In genomic region chr16:3295783-3296182, GRCh38 we compare ENCODE assay signal across 24 cellular contexts. TPM values are rescaled to one million over a fixed set of nuclear protein-coding genes. Genes with fewer than 3 reads are reported as not detected.
"Had no signal": no experiment of that assay in that cellular context is flagged by ENCODE, and none has a peak within 500 bp of the region (broad histone marks: within the 10 kb centered on the region; RNA-seq: fewer than 3 reads in every experiment).

No MANE protein-coding gene starts in this region.

- H3K4me3 Mint-ChIP-seq: nephron progenitor cell; stimulated activated naive B cell treated with anti-CD40 and anti-IgM and Interleukin-4, amounts not matched to agents 10 μg/mL and 1 μg/mL and 100 μg/mL, for 72 hours; stimulated activated naive CD8-positive, alpha-beta T cell treated with anti-CD3 and anti-CD28 coated beads, Interleukin-15, amount 100 ng/mL, for 72 hours; type B pancreatic cell had no signal

- H3K27me3 ChIP-seq: foreskin keratinocyte, spleen, thyroid gland had no signal

- H3K27me3 Mint-ChIP-seq: naive B cell; stimulated activated naive B cell treated with anti-CD40 and anti-IgM and Interleukin-4, amounts not matched to agents 10 μg/mL and 1 μg/mL and 100 μg/mL, for 72 hours; stimulated activated naive CD8-positive, alpha-beta T cell treated with anti-CD3 and anti-CD28 coated beads, Interleukin-15, amount 100 ng/mL, for 72 hours; type B pancreatic cell had no signal

- ATAC-seq: foreskin keratinocyte; sciatic nerve; stimulated activated naive B cell treated with anti-CD40 and anti-IgM and Interleukin-4, amounts not matched to agents 10 μg/mL and 1 μg/mL and 100 μg/mL, for 72 hours had no signal

- DNase-seq: dermis blood vessel endothelial cell; erythroblast; foreskin keratinocyte; kidney; left cardiac atrium; left ventricle myocardium inferior; mesendoderm; naive B cell; nephron progenitor cell; spleen; stimulated activated CD4-positive, alpha-beta T cell treated with anti-CD3 and anti-CD28 coated beads, Interleukin-15, amount 100 ng/mL, for 24 hours; stimulated activated CD4-positive, alpha-beta T cell treated with anti-CD3 and anti-CD28 coated beads, Interleukin-1b, Interleukin-23, amount 100 ng/mL, for 48 hours; stimulated activated CD4-positive, alpha-beta T cell treated with anti-CD3 and anti-CD28 coated beads, Interleukin-4, amount 100 ng/mL, for 24 hours; stimulated activated naive B cell treated with anti-CD40 and anti-IgM and Interleukin-4, amounts not matched to agents 10 μg/mL and 1 μg/mL and 100 μg/mL, for 72 hours; stimulated activated naive CD8-positive, alpha-beta T cell treated with anti-CD3 and anti-CD28 coated beads, Interleukin-15, amount 100 ng/mL, for 72 hours; thyroid gland had no signal

- H3K36me3 ChIP-seq: neutrophil had no signal

- H3K9me3 ChIP-seq: thyroid gland had no signal

- H3K4me1 Mint-ChIP-seq: nephron progenitor cell had no signal

- H3K4me3 ChIP-seq: lung, spleen, thyroid gland had no signal

- H3K27ac ChIP-seq: foreskin keratinocyte, left ventricle myocardium inferior, neutrophil, spleen, thyroid gland had no signal

- H3K27ac Mint-ChIP-seq: nephron progenitor cell; stimulated activated naive B cell treated with anti-CD40 and anti-IgM and Interleukin-4, amounts not matched to agents 10 μg/mL and 1 μg/mL and 100 μg/mL, for 72 hours; stimulated activated naive CD8-positive, alpha-beta T cell treated with anti-CD3 and anti-CD28 coated beads, Interleukin-15, amount 100 ng/mL, for 72 hours; type B pancreatic cell had no signal

- H3K4me1 ChIP-seq: foreskin keratinocyte, spleen, thyroid gland had no signal

RNA-seq across cellular contexts. Expression of gene MEFV, which starts 39.4 kb away (rescaled TPM):
- total RNA-seq: endothelial cell of umbilical vein, foreskin keratinocyte, pulmonary artery endothelial cell had no signal
- polyA plus RNA-seq: endothelial cell of umbilical vein, foreskin keratinocyte had no signal

RNA-seq across cellular contexts. Expression of gene OR2C1, which starts 59.9 kb away (rescaled TPM):
- total RNA-seq: dermis blood vessel endothelial cell, endothelial cell of umbilical vein, kidney, osteoblast, skeletal muscle tissue had no signal
- polyA plus RNA-seq: endothelial cell of umbilical vein, foreskin keratinocyte had no signal
